Comparison of ENCODE assay signal across 10 cellular contexts in genomic region chr2:72924353-72925240, GRCh38. TPM values are rescaled to one million over a fixed set of nuclear protein-coding genes. Genes with fewer than 3 reads are reported as not detected.
A peak's percentile ranks its signal among the peaks of the same experiment; 100 is the strongest.
DNase-seq lines count a peak whose midpoint lies in the region; ATAC-seq and TF ChIP-seq lines count a peak whose summit lies in the region.
"Had no signal": no experiment of that assay in that cellular context is flagged by ENCODE, and none has a peak within 500 bp of the region (broad histone marks: within the 10 kb centered on the region; RNA-seq: fewer than 3 reads in every experiment).

No MANE protein-coding gene starts in this region.

- TF ChIP-seq CTCF in progenitor cell of endocrine pancreas (IDR thresholded peaks at IDR 0.05; ENCODE audit: unreplicated experiment) = no peak

- no peak for DNase-seq in effector memory CD8-positive, alpha-beta T cell
- no peak for DNase-seq in progenitor cell of endocrine pancreas (ENCODE audit: low spot score, unreplicated experiment)
- DNase-seq in C1 segment of cervical spinal cord (lab: John Stamatoyannopoulos, UW) = no peak

- H3K4me1 Mint-ChIP-seq in effector memory CD8-positive, alpha-beta T cell (ENCODE audit: low read depth in 2 of 2) = peaks cover 4 to 14% of the 10 kb centered on the region in 2 donors
- H3K4me1 Mint-ChIP-seq in progenitor cell of endocrine pancreas (ENCODE audit: low read depth) = peaks cover 1% of the 10 kb centered on the region

- no peaks in the 10 kb centered on the region for H3K9me3 Mint-ChIP-seq in effector memory CD8-positive, alpha-beta T cell
- no peaks in the 10 kb centered on the region for H3K9me3 Mint-ChIP-seq in progenitor cell of endocrine pancreas (ENCODE audit: low read depth)
- H3K9me3 Mint-ChIP-seq: T-cell had no signal

- H3K27ac Mint-ChIP-seq in effector memory CD8-positive, alpha-beta T cell = no peak overlapping the region
- peak overlapping the region; percentile 53 for H3K27ac Mint-ChIP-seq in progenitor cell of endocrine pancreas
- H3K27ac Mint-ChIP-seq: T-cell had no signal

- ATAC-seq in GM18907 (IDR thresholded peaks at IDR 0.05; ENCODE audit: unreplicated experiment) (peak; percentile 49), HG02798 (IDR thresholded peaks at IDR 0.05; ENCODE audit: poor library complexity, unreplicated experiment) (peak; percentile 61), GM19035 (IDR thresholded peaks at IDR 0.05; ENCODE audit: unreplicated experiment) (no peak), HG02970 (IDR thresholded peaks at IDR 0.05; ENCODE audit: low FRiP score, unreplicated experiment) (no peak)
- peak; percentile 19 for ATAC-seq in effector memory CD8-positive, alpha-beta T cell (replicated peaks)

- H3K27me3 Mint-ChIP-seq in effector memory CD8-positive, alpha-beta T cell = peaks cover 48 to 53% of the 10 kb centered on the region in 2 donors
- H3K27me3 Mint-ChIP-seq in progenitor cell of endocrine pancreas = peaks cover 45% of the 10 kb centered on the region

- H3K4me3 Mint-ChIP-seq in effector memory CD8-positive, alpha-beta T cell = no peak overlapping the region
- no peak overlapping the region for H3K4me3 Mint-ChIP-seq in progenitor cell of endocrine pancreas (ENCODE audit: low read depth)

- H3K36me3 Mint-ChIP-seq in effector memory CD8-positive, alpha-beta T cell (ENCODE audit: insufficient read depth) = peaks cover 6% of the 10 kb centered on the region
- H3K36me3 Mint-ChIP-seq in progenitor cell of endocrine pancreas (ENCODE audit: insufficient read depth) = no peaks in the 10 kb centered on the region
- H3K36me3 Mint-ChIP-seq: T-cell had no signal

RNA-seq across cellular contexts. Expression of gene EMX1, which starts 7.3 kb away (rescaled TPM):
- total RNA-seq in progenitor cell of endocrine pancreas = 0.69 and 0.71 TPM in 2 replicates
- total RNA-seq: ascending aorta, heart left ventricle, T-cell had no signal

RNA-seq across cellular contexts. Expression of gene SPR, which starts 37.4 kb away (rescaled TPM):
- total RNA-seq in progenitor cell of endocrine pancreas = 24.2 and 25.5 TPM in 2 replicates

Comparison
In these comparisons a context has a peak if more than half of its experiments do, and no peak if none do; other contexts are left out.
1. ATAC-seq: peak in GM18907 (single experiment), HG02798 (single experiment) and effector memory CD8-positive, alpha-beta T cell (single experiment); none in GM19035 (single experiment) and HG02970 (single experiment).